ENCODE assay signal across 1 cellular context in the genomic region with DNA sequence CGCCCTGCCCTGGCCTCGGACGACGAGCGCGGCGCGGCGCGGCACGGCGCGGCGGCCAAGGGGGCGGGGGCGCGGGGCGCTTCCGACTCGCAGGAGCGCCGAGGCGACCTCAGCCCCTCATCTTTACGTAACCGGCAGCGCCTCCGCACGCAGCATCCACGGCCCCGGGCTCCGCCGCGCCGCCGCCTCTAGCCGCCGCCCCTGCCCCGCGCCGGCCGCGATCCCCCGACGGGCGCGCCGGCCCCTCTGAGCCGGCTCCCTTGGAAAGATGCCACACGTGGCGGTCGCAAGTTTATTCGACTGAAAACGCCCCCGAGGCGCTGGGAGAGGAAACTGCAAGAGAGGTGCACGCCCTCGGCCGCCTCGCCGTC.
TF ChIP-seq lines count a peak whose summit lies in the region.

No MANE protein-coding gene starts in this region.

TF ChIP-seq in K562, 482 proteins besides CTCF, POLR2A, EP300 and RAD21 (continued from another document):
- TF ChIP-seq TAF15 (IDR thresholded peaks at IDR 0.05; ENCODE audit: low read depth, low read length): no peak
- TF ChIP-seq ZNF282 (CRISPR knock-in tag; IDR thresholded peaks at IDR 0.05): no peak
- no peak for TF ChIP-seq SPI1 (IDR thresholded peaks at IDR 0.05; ENCODE audit: borderline replicate concordance, low read depth, low read length)
- TF ChIP-seq SMARCA5 (IDR thresholded peaks at IDR 0.05): no peak
- TF ChIP-seq, protein P1, sequence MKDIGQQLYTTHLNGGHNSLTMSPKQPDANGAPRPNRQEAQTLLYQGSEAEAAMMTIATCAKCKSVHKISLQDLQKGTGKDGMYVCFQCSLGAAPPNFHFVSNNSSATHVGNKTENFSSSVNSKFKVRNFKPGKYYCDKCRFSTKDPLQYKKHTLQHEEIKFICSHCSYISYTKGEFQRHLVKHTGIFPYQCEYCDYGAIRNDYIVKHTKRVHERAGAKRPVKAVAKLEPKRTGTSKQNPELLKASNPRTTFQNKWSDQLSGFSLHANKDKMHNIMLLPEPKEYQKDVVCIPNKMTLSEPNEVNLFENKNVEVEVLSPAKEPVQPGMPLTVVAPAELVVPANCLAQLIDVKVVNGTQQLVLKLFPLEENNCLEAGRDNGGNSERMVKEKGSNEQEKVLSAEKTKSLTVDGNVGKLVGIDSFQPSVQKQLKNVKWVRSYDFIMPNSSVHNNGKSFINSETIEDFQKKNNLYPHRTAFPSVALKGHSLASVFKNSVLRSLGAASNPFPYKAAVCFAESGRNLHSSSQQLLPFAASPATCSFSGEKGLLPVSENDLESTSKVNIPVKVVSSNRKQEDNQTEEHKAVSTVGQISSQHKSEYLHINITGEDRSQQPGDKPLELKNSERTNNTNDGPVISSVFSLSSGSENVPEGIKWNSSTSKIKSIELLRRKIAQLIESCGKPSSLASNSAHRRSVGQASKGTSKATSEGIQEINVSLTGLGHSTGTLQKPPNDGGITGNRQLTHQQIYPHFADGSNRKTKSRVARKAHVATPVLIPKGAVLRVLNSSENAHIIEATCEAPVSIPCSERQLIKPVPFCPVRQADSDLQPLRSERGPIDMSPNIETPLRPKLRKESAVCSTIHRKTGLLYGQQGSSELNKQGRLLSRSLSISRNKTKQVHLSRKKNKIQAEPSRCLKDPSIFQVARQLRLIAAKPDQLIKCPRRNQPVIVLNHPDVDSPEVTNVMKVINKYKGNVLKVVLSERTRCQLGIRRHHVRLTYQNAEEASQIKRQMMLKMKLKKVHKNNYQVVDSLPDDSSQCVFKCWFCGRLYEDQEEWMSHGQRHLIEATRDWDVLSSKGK (CRISPR knock-in tag; IDR thresholded peaks at IDR 0.05): no peak
- TF ChIP-seq TEAD4 (IDR thresholded peaks at IDR 0.05; ENCODE audit: low read length): no peak
- TF ChIP-seq TEAD4 (CRISPR knock-in tag; IDR thresholded peaks at IDR 0.05; ENCODE audit: borderline replicate concordance): no peak
- no peak for TF ChIP-seq HDAC1 (IDR thresholded peaks at IDR 0.05)
- TF ChIP-seq TARDBP (IDR thresholded peaks at IDR 0.05): no peak
- no peak for TF ChIP-seq BRCA1 (IDR thresholded peaks at IDR 0.05)
- no peak for TF ChIP-seq BRCA1 (CRISPR knock-in tag; IDR thresholded peaks at IDR 0.05)
- no peak for TF ChIP-seq TFAM (CRISPR knock-in tag; conservative IDR thresholded peaks at IDR 0.05)
- TF ChIP-seq YY1 (IDR thresholded peaks at IDR 0.05; ENCODE audit: borderline replicate concordance in 1 of 3, control insufficient read depth in 1 of 3, extremely low read depth in 1 of 3, insufficient read depth in 3 of 3, insufficient read length in 1 of 3, insufficient replicate concordance in 2 of 3, low read depth in 1 of 3, low read length in 2 of 3): peak in 1 of 3 experiments; percentile 47
- no peak for TF ChIP-seq SAFB2 (IDR thresholded peaks at IDR 0.05; ENCODE audit: borderline replicate concordance, low read depth, low read length, severe bottlenecking)
- TF ChIP-seq CHD1 (IDR thresholded peaks at IDR 0.05; ENCODE audit: low read length): peak; percentile 73
- 0 out of 4 replicates have a peak, but pooled peaks of 1 of the 2 experiments have one; percentile 25 for TF ChIP-seq NONO (IDR thresholded peaks at IDR 0.05; ENCODE audit: low read depth in 2 of 2, low read length in 1 of 2)
- TF ChIP-seq HMGN3 (IDR thresholded peaks at IDR 0.05; ENCODE audit: borderline replicate concordance, extremely low read depth, insufficient read length, low read depth, low read length): peak; percentile 20
- TF ChIP-seq ZEB2 (IDR thresholded peaks at IDR 0.05): no peak
- peak; percentile 24 for TF ChIP-seq CCNT2 (IDR thresholded peaks at IDR 0.05; ENCODE audit: borderline replicate concordance, extremely low read depth, insufficient read length, low read depth, low read length)
- TF ChIP-seq, protein P2, sequence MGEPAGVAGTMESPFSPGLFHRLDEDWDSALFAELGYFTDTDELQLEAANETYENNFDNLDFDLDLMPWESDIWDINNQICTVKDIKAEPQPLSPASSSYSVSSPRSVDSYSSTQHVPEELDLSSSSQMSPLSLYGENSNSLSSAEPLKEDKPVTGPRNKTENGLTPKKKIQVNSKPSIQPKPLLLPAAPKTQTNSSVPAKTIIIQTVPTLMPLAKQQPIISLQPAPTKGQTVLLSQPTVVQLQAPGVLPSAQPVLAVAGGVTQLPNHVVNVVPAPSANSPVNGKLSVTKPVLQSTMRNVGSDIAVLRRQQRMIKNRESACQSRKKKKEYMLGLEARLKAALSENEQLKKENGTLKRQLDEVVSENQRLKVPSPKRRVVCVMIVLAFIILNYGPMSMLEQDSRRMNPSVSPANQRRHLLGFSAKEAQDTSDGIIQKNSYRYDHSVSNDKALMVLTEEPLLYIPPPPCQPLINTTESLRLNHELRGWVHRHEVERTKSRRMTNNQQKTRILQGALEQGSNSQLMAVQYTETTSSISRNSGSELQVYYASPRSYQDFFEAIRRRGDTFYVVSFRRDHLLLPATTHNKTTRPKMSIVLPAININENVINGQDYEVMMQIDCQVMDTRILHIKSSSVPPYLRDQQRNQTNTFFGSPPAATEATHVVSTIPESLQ (CRISPR knock-in tag; IDR thresholded peaks at IDR 0.05): no peak
- TF ChIP-seq ZNF717 (CRISPR knock-in tag; IDR thresholded peaks at IDR 0.05): no peak
- TF ChIP-seq MCM2 (IDR thresholded peaks at IDR 0.05; ENCODE audit: low read depth): no peak
